ENCODE assay signal across 11 cellular contexts in the genomic region with DNA sequence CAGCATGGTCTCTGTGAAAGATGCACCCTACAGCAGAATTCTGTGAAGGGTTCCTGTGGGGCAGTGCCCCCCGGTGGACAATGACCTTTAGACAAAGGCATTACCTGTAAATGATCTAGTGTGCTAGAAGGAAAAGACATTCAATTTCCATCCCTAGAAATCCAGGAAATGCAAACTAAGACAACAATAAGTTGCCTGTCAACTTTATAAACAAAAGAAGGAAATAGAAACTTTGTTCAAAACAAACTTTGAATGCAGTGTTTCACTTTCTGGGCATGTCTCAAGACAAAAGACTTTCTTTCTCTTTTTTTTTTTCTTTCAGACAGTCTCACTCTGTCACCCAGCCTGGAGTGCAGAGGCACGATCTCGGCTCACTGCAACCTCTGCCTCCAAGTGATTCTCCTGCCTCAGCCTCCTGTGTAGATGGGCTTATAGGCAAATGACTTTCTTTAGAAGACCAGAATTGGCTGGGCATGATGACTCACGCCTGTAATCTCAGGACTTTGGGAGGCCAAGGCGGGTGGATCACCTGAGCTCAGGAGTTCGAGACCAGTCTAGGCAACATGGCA. TPM values are rescaled to one million over a fixed set of nuclear protein-coding genes. Genes with fewer than 3 reads are reported as not detected.
DNase-seq lines count a peak whose midpoint lies in the region; ATAC-seq and TF ChIP-seq lines count a peak whose summit lies in the region.
"Had no signal": no experiment of that assay in that cellular context is flagged by ENCODE, and none has a peak within 500 bp of the region (broad histone marks: within the 10 kb centered on the region; RNA-seq: fewer than 3 reads in every experiment).

No MANE protein-coding gene starts in this region.

- H3K27ac Mint-ChIP-seq in activated naive CD4-positive, alpha-beta T cell treated with anti-CD3 and anti-CD28 coated beads, Interleukin-2, amount 10 ng/mL, durations not matched to agents 7 days and 5 days = peak overlapping the region; percentile 78
- H3K27ac Mint-ChIP-seq in chondrocyte (ENCODE audit: unreplicated experiment) = no peak overlapping the region
- peak overlapping the region; percentile 34 for H3K27ac Mint-ChIP-seq in stimulated activated effector memory CD8-positive, alpha-beta T cell treated with anti-CD3 and anti-CD28 coated beads, Interleukin-12 subunit alpha, Interleukin-12 subunit beta, amount 100 ng/mL, for 72 hours

- TF ChIP-seq CTCF in KMS-11 (conservative IDR thresholded peaks at IDR 0.05; ENCODE audit: low read depth, low read length) (0 out of 2 replicates have a peak, but pooled peaks have one; percentile 18), chondrocyte (IDR thresholded peaks at IDR 0.05) (peak; percentile 38)

- no peaks in the 10 kb centered on the region for H3K36me3 ChIP-seq in KMS-11 (ENCODE audit: insufficient read depth)

- H3K27me3 Mint-ChIP-seq in activated naive CD4-positive, alpha-beta T cell treated with anti-CD3 and anti-CD28 coated beads, Interleukin-2, amount 10 ng/mL, durations not matched to agents 7 days and 5 days = peaks cover 6% of the 10 kb centered on the region
- H3K27me3 Mint-ChIP-seq in chondrocyte (ENCODE audit: low read depth) = peaks cover 9% of the 10 kb centered on the region
- H3K27me3 Mint-ChIP-seq: CD8-positive, alpha-beta memory T cell had no signal

- no peak overlapping the region for H3K4me2 ChIP-seq in KMS-11

- H3K27me3 ChIP-seq in KMS-11 (ENCODE audit: insufficient read depth, low read depth) = no peaks in the 10 kb centered on the region

- peak; percentile 31 for ATAC-seq in stimulated activated effector memory CD8-positive, alpha-beta T cell treated with anti-CD3 and anti-CD28 coated beads, Interleukin-12 subunit alpha, Interleukin-12 subunit beta, amount 100 ng/mL, for 72 hours
- ATAC-seq in GM18870 (IDR thresholded peaks at IDR 0.05; ENCODE audit: unreplicated experiment) = no peak
- no peak for ATAC-seq in GM21423 (IDR thresholded peaks at IDR 0.05; ENCODE audit: unreplicated experiment)

- no peak overlapping the region for H3K4me3 Mint-ChIP-seq in activated naive CD4-positive, alpha-beta T cell treated with anti-CD3 and anti-CD28 coated beads, Interleukin-2, amount 10 ng/mL, durations not matched to agents 7 days and 5 days
- no peak overlapping the region for H3K4me3 Mint-ChIP-seq in chondrocyte (ENCODE audit: unreplicated experiment)
- H3K4me3 Mint-ChIP-seq in stimulated activated effector memory CD8-positive, alpha-beta T cell treated with anti-CD3 and anti-CD28 coated beads, Interleukin-12 subunit alpha, Interleukin-12 subunit beta, amount 100 ng/mL, for 72 hours = no peak overlapping the region

- peaks cover 33% of the 10 kb centered on the region for H3K4me1 Mint-ChIP-seq in activated naive CD4-positive, alpha-beta T cell treated with anti-CD3 and anti-CD28 coated beads, Interleukin-2, amount 10 ng/mL, durations not matched to agents 7 days and 5 days
- peaks cover 4% of the 10 kb centered on the region for H3K4me1 Mint-ChIP-seq in chondrocyte (ENCODE audit: low read depth)
- peaks cover 7% of the 10 kb centered on the region for H3K4me1 Mint-ChIP-seq in stimulated activated effector memory CD8-positive, alpha-beta T cell treated with anti-CD3 and anti-CD28 coated beads, Interleukin-12 subunit alpha, Interleukin-12 subunit beta, amount 100 ng/mL, for 72 hours

- no peaks in the 10 kb centered on the region for H3K4me1 ChIP-seq in KMS-11 (ENCODE audit: low read depth, poor library complexity, severe bottlenecking)

- H3K36me3 Mint-ChIP-seq in activated naive CD4-positive, alpha-beta T cell treated with anti-CD3 and anti-CD28 coated beads, Interleukin-2, amount 10 ng/mL, durations not matched to agents 7 days and 5 days = no peaks in the 10 kb centered on the region
- no peaks in the 10 kb centered on the region for H3K36me3 Mint-ChIP-seq in chondrocyte (ENCODE audit: low read depth)
- H3K36me3 Mint-ChIP-seq in stimulated activated effector memory CD8-positive, alpha-beta T cell treated with anti-CD3 and anti-CD28 coated beads, Interleukin-12 subunit alpha, Interleukin-12 subunit beta, amount 100 ng/mL, for 72 hours = no peaks in the 10 kb centered on the region
- H3K36me3 Mint-ChIP-seq: CD8-positive, alpha-beta memory T cell had no signal

- H3K9ac ChIP-seq in KMS-11 = no peak overlapping the region

- no peaks in the 10 kb centered on the region for H4K20me1 ChIP-seq in KMS-11 (ENCODE audit: insufficient read depth)

- no peak overlapping the region for H2AFZ ChIP-seq in KMS-11 (ENCODE audit: low read depth)

- H3K79me2 ChIP-seq in KMS-11 (ENCODE audit: insufficient read depth, low read depth) = no peaks in the 10 kb centered on the region

- H3K27ac ChIP-seq in KMS-11 = no peak overlapping the region

- peak; percentile 38 for DNase-seq in activated naive CD4-positive, alpha-beta T cell treated with anti-CD3 and anti-CD28 coated beads, Interleukin-2, amount 10 ng/mL, durations not matched to agents 7 days and 5 days
- DNase-seq in activated naive CD4-positive, alpha-beta T cell treated with Interleukin-2 at 50 U/mL for 16 hours = no peak
- DNase-seq in chondrocyte (ENCODE audit: low spot score) (no peak), NCI-H510A (lab: John Stamatoyannopoulos, UW) (no peak)
- no peak for DNase-seq in stimulated activated effector memory CD8-positive, alpha-beta T cell treated with anti-CD3 and anti-CD28 coated beads, Interleukin-12 subunit alpha, Interleukin-12 subunit beta, amount 100 ng/mL, for 72 hours (ENCODE audit: low spot score in 2 of 2)
- DNase-seq: effector CD4-positive, alpha-beta T cell; NCI-H2029 treated with DMSO at 0.1 percent for 48 hours had no signal

- no peak overlapping the region for H3K4me3 ChIP-seq in KMS-11 (IDR thresholded peaks at IDR 0.05; ENCODE audit: insufficient read depth, low read depth, low read length)

- CTCF ChIA-PET in activated naive CD4-positive, alpha-beta T cell treated with anti-CD3 and anti-CD28 coated beads, Interleukin-2, amount 10 ng/mL, durations not matched to agents 7 days and 5 days (lab: Charles Lee) = interaction anchor here (0.7 kb wide), 1 partner anchor 36 kb away, joined by 3 read pairs; no protein-coding TSS in a partner anchor

- no peaks in the 10 kb centered on the region for H3K9me3 Mint-ChIP-seq in activated naive CD4-positive, alpha-beta T cell treated with anti-CD3 and anti-CD28 coated beads, Interleukin-2, amount 10 ng/mL, durations not matched to agents 7 days and 5 days
- H3K9me3 Mint-ChIP-seq in chondrocyte (ENCODE audit: low read depth) = no peaks in the 10 kb centered on the region
- no peaks in the 10 kb centered on the region for H3K9me3 Mint-ChIP-seq in stimulated activated effector memory CD8-positive, alpha-beta T cell treated with anti-CD3 and anti-CD28 coated beads, Interleukin-12 subunit alpha, Interleukin-12 subunit beta, amount 100 ng/mL, for 72 hours
- H3K9me3 Mint-ChIP-seq: CD8-positive, alpha-beta memory T cell had no signal

RNA-seq across cellular contexts. Expression of gene TEX101, which starts 15.5 kb away (rescaled TPM):
- total RNA-seq in chondrocyte = not detected in 3 replicates
- total RNA-seq: CD8-positive, alpha-beta memory T cell had no signal

RNA-seq across cellular contexts. Expression of gene LYPD3, which starts 35.2 kb away (rescaled TPM):
- 0.39 to 1.0 TPM (median 0.59 TPM) in 3 replicates for total RNA-seq in chondrocyte
